ENCODE assay signal across 8 cellular contexts in genomic region chr11:130314184-130314748, GRCh38.
A peak's percentile ranks its signal among the peaks of the same experiment; 100 is the strongest.
DNase-seq lines count a peak whose midpoint lies in the region; ATAC-seq and TF ChIP-seq lines count a peak whose summit lies in the region.

No MANE protein-coding gene starts in this region.

- H3K27me3 ChIP-seq in ACC112 (ENCODE audit: insufficient read depth, low read length) (no peaks in the 10 kb centered on the region), muscle layer of duodenum (ENCODE audit: low read depth, low read length) (no peaks in the 10 kb centered on the region)

- ATAC-seq in GM18519 (IDR thresholded peaks at IDR 0.05; ENCODE audit: low FRiP score, unreplicated experiment): peak; percentile 37
- peak; percentile 39 for ATAC-seq in HG02981 (IDR thresholded peaks at IDR 0.05; ENCODE audit: unreplicated experiment)

- H3K4me1 ChIP-seq in ACC112 (ENCODE audit: control insufficient read depth, insufficient read depth, low read length, unreplicated experiment): peaks cover 21% of the 10 kb centered on the region
- peaks cover 11 to 34% of the 10 kb centered on the region in 2 donors for H3K4me1 ChIP-seq in muscle layer of duodenum (ENCODE audit: control insufficient read depth in 1 of 2, insufficient read depth in 2 of 2, low read length in 2 of 2)

- peak overlapping the region; percentile 81 for H3K4me3 ChIP-seq in ACC112 (ENCODE audit: low read depth, low read length)
- peak overlapping the region; percentile 56 to 73 for H3K4me3 ChIP-seq in muscle layer of duodenum (ENCODE audit: low read depth in 1 of 2, low read length in 2 of 2)

- no peaks in the 10 kb centered on the region for H3K9me3 ChIP-seq in muscle layer of duodenum (ENCODE audit: control insufficient read depth in 1 of 2, low read length in 2 of 2)

- H3K36me3 ChIP-seq in ACC112 (ENCODE audit: insufficient read depth, low read length) (no peaks in the 10 kb centered on the region), muscle layer of duodenum (ENCODE audit: control insufficient read depth in 1 of 2, insufficient read depth in 2 of 2, low read length in 2 of 2) (no peaks in the 10 kb centered on the region)

- DNase-seq in NCI-H446 treated with DMSO at 0.1 percent for 48 hours (lab: John Stamatoyannopoulos, UW): peak; percentile 18
- DNase-seq in activated T-cell treated with anti-CD3 and anti-CD28 coated beads for 24 hours (ENCODE audit: low read depth): peak; percentile 50
- DNase-seq in erythroblast (lab: John Stamatoyannopoulos, UW): peak; percentile 88 to 91
- peak; percentile 25 to 50 for DNase-seq in stimulated activated CD8-positive, alpha-beta memory T cell treated with anti-CD3 and anti-CD28 coated beads, Interleukin-7, amount 100 ng/mL, for 48 hours (ENCODE audit: extremely low read depth in 1 of 2, low read depth in 1 of 2)

- peak overlapping the region; percentile 39 for H2AFZ ChIP-seq in ACC112 (ENCODE audit: low read length, unreplicated experiment)

- TF ChIP-seq POLR2A in erythroblast (IDR thresholded peaks at IDR 0.05; ENCODE audit: low read length): no peak

- H3K27ac ChIP-seq in ACC112 (ENCODE audit: low read depth, low read length) (peak overlapping the region; percentile 50; the same call in 1 of the 2 replicates), muscle layer of duodenum (ENCODE audit: low read length) (peak overlapping the region; percentile 22)

- peaks cover 32% of the 10 kb centered on the region for H3K79me2 ChIP-seq in ACC112 (ENCODE audit: control insufficient read depth, insufficient read depth, low read length, unreplicated experiment)

Comparison
In these comparisons a context has a peak if more than half of its experiments do, and no peak if none do; other contexts are left out.
1. Peak in every context shown above with its lines: DNase-seq, ATAC-seq, H3K4me3 ChIP-seq and H3K27ac ChIP-seq.
2. DNase-seq: peak in every context shown above with its lines; median percentile 90 in erythroblast; 50 in activated T-cell treated with anti-CD3 and anti-CD28 coated beads for 24 hours; 38 in stimulated activated CD8-positive, alpha-beta memory T cell treated with anti-CD3 and anti-CD28 coated beads, Interleukin-7, amount 100 ng/mL, for 48 hours; 18 in NCI-H446 treated with DMSO at 0.1 percent for 48 hours.